ENCODE assay signal across 8 cellular contexts in the genomic region with DNA sequence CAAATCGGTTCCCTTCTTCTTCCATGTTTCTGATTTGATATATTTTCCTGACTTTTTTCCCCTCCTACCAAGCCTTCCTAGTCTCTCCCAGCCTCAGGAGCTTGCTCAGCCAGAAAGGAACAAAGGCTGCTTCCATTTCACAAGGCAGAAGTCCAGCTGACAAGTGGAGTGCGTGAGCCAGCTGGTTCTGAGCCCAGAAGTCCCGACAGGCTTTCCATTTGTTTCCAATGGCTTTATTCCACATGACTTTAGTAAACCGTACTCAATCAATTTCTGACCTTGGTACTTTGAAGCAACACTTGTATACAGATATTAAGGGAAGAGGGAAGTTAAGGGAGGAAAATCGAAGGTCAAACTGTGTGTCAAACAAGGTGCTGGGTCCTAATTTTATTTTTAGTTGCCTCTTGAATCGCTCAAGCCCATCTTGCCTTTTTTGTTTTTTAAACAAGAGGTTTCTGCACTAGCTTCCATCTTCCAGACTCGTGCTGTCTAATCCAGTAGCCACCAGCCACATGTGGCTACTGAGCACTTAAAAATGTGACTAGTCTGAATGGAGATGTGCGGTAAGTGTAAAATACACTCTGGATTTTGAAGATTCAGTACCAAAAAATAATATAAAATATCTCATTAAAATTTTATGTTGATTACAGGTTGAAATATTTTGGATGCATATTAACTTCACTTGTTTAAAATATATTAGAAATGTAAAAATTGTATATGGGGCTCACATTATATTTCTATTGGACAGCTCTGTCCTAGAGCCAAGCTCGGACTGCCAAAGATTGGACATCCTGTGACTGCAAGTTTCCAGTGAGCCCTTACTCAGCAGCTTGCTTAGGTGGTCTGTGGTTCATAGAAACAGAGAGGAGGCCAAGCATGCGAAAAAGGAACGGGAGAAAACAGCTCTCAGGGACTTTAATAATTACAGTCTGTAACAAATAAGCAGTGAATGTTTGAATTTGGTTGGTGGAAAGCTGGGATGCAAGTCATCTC. TPM values are rescaled to one million over a fixed set of nuclear protein-coding genes. Genes with fewer than 3 reads are reported as not detected.
DNase-seq lines count a peak whose midpoint lies in the region; ATAC-seq and TF ChIP-seq lines count a peak whose summit lies in the region.

No MANE protein-coding gene starts in this region.

- ATAC-seq in heart right ventricle (peak; percentile 90 to 97 (median 96)), HG02970 (IDR thresholded peaks at IDR 0.05; ENCODE audit: low FRiP score, unreplicated experiment) (no peak)

- peaks cover 10% of the 10 kb centered on the region for H3K4me1 ChIP-seq in adipocyte (ENCODE audit: control insufficient read depth, insufficient read depth, low read length)
- peaks cover 5 to 27% (median 17%) of the 10 kb centered on the region in 9 donors for H3K4me1 ChIP-seq in heart right ventricle
- peaks cover 9% of the 10 kb centered on the region for H3K4me1 ChIP-seq in rectal smooth muscle tissue (ENCODE audit: control insufficient read depth, insufficient read depth, low read length)
- no peaks in the 10 kb centered on the region for H3K4me1 ChIP-seq in MM.1S (ENCODE audit: low read length)

- no peak overlapping the region for H3K4me3 ChIP-seq in adipocyte (ENCODE audit: low read length)
- peak overlapping the region in 2 of 10 donors; percentile 3 to 26 for H3K4me3 ChIP-seq in heart right ventricle
- H3K4me3 ChIP-seq in rectal smooth muscle tissue (ENCODE audit: low read length) = no peak overlapping the region
- H3K4me3 ChIP-seq in MM.1S (ENCODE audit: low read length) = no peak overlapping the region

- no peak overlapping the region for H3K4me2 ChIP-seq in MM.1S (ENCODE audit: low read depth, low read length)

- no peaks in the 10 kb centered on the region for H3K9me2 ChIP-seq in MM.1S (replicated peaks; ENCODE audit: insufficient read depth, low read length)

- H4K20me1 ChIP-seq in MM.1S (ENCODE audit: insufficient read depth, low read length) = no peaks in the 10 kb centered on the region

- no peaks in the 10 kb centered on the region for H3K27me3 ChIP-seq in adipocyte (replicated peaks; ENCODE audit: control insufficient read depth, insufficient read depth, low read length)
- no peaks in the 10 kb centered on the region for H3K27me3 ChIP-seq in heart right ventricle
- no peaks in the 10 kb centered on the region for H3K27me3 ChIP-seq in rectal smooth muscle tissue (ENCODE audit: control insufficient read depth, insufficient read depth, low read length)
- H3K27me3 ChIP-seq in MM.1S (replicated peaks; ENCODE audit: insufficient read depth, low read length) = no peaks in the 10 kb centered on the region

- no peak overlapping the region for H2AFZ ChIP-seq in MM.1S (ENCODE audit: low read length)

- intact Hi-C loops in heart right ventricle (cut with DNase I) = loop anchor here in 2 of 10 donors (5.0 kb wide), 1 partner anchor 74 kb away; the partner anchor contains the start of gene GPR155 (in 2 of the 2)

- no peaks in the 10 kb centered on the region; the same call in 1 of the 2 replicates for H3K79me2 ChIP-seq in MM.1S (ENCODE audit: low read length)

- H3K9me3 ChIP-seq in adipocyte (ENCODE audit: control insufficient read depth, low read length) (no peaks in the 10 kb centered on the region), heart right ventricle (no peaks in the 10 kb centered on the region), MM.1S (replicated peaks; ENCODE audit: insufficient read depth, low read length) (no peaks in the 10 kb centered on the region)

- H3K27ac ChIP-seq in heart right ventricle = peak overlapping the region in 9 of 10 donors; percentile 27 to 74 (median 62)
- peak overlapping the region; percentile 46 for H3K27ac ChIP-seq in rectal smooth muscle tissue (ENCODE audit: low read depth, low read length)
- no peak overlapping the region for H3K27ac ChIP-seq in MM.1S (ENCODE audit: low read length)

- no peak overlapping the region for H3K9ac ChIP-seq in adipocyte (ENCODE audit: low read length)
- no peak overlapping the region for H3K9ac ChIP-seq in rectal smooth muscle tissue (ENCODE audit: low read length)
- H3K9ac ChIP-seq in MM.1S (ENCODE audit: low read length) = no peak overlapping the region

- WGBS in heart right ventricle, 2 donors = 29 to 30% methylated on average over 11 of the region's 11 CpGs

- no peaks in the 10 kb centered on the region for H3F3A ChIP-seq in MM.1S (ENCODE audit: insufficient read depth, low read length)

- TF ChIP-seq CTCF in heart right ventricle (IDR thresholded peaks at IDR 0.05) (no peak), MM.1S (IDR thresholded peaks at IDR 0.05; ENCODE audit: low read length) (no peak)

- DNase-seq in GM04504 (ENCODE audit: low read depth) = peak; percentile 23
- peak; percentile 83 for DNase-seq in adipocyte (ENCODE audit: low read depth)
- DNase-seq in heart right ventricle = peak; percentile 76 to 87
- DNase-seq in stimulated activated CD4-positive, alpha-beta T cell treated with anti-CD3 and anti-CD28 coated beads, Interleukin-15, amount 100 ng/mL, for 24 hours = no peak
- no peak for DNase-seq in SW 1271 (lab: John Stamatoyannopoulos, UW)
- no peak for DNase-seq in MM.1S

- H3K36me3 ChIP-seq in adipocyte (ENCODE audit: control insufficient read depth, insufficient read depth, low read length, severe bottlenecking) (peaks cover 26% of the 10 kb centered on the region), heart right ventricle (peaks cover 0 to 87% (median 9%) of the 10 kb centered on the region in 9 donors), rectal smooth muscle tissue (ENCODE audit: control insufficient read depth, insufficient read depth, low read length) (peaks cover 4% of the 10 kb centered on the region), MM.1S (replicated peaks; ENCODE audit: insufficient read depth, low read length) (peaks cover 8% of the 10 kb centered on the region; the same call in 1 of the 2 replicates)

RNA-seq across cellular contexts. Expression of gene WIPF1, which starts 36.0 kb away (rescaled TPM):
- 10 to 100 TPM; 12.4 to 48.1 (median 15.6) TPM for total RNA-seq in heart right ventricle
- polyA plus RNA-seq in heart right ventricle = 10 to 100 TPM in 1 of 2 donors, 1 to 10 TPM in 1; 9.1 to 16.6 TPM

Comparison
In these comparisons a context has a peak if more than half of its experiments do, and no peak if none do; other contexts are left out.
1. DNase-seq: peak in GM04504 (single experiment), adipocyte (single experiment) and heart right ventricle (2 of 2); none in stimulated activated CD4-positive, alpha-beta T cell treated with anti-CD3 and anti-CD28 coated beads, Interleukin-15, amount 100 ng/mL, for 24 hours (single experiment), SW 1271 (0 of 2) and MM.1S (single experiment).